16 cellular contexts compared by ENCODE assay signal in the genomic region with DNA sequence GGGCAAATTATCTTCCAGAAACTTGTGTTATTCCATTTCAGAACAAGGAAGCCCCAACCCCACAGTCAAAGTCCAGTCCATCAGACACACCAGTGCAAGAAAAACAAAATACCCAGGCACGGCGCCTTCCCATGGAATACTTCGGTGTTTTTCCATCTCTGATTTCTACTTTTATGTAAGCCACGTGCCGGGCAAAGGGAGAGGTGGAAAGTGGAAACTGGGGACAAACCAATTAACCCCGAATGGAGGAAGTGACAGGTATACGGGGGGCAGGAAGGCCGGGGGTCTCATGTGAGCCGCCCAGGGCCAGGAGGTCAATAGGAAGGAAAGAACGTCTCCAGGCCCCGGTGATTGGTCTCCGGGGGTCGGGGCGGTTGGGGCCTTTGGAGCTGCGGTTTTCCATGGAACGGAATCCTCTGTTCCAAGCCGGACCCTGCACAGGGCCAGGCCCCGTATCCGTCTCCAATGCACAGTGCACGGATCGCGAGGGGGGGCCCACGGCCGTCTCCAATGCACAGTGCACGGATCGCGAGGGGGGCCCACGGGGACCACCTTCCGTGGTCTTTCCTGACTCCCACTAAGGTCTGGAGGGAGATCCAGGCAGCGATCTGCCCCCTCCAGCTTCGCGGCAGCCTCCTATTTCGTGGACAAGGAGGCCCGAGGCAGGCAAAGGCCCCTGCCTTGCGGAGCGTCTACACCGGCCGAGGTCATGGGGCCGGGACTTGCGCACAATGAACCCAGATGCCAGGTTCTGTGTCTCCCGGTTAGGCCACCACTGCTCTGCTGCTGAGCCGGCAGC.
DNase-seq lines count a peak whose midpoint lies in the region; ATAC-seq, FAIRE-seq and TF ChIP-seq lines count a peak whose summit lies in the region.
"Had no signal": no experiment of that assay in that cellular context is flagged by ENCODE, and none has a peak within 500 bp of the region (broad histone marks: within the 10 kb centered on the region; RNA-seq: fewer than 3 reads in every experiment).

No MANE protein-coding gene starts in this region.

- ATAC-seq in IMR-90 (ENCODE audit: low read depth) (no peak), left lung (no peak), GM21825 (IDR thresholded peaks at IDR 0.05; ENCODE audit: unreplicated experiment) (no peak)

- H3K79me1 ChIP-seq in IMR-90 (ENCODE audit: low read depth in 1 of 2, low read length in 2 of 2) = 0 out of 4 replicates have a peak, but pooled peaks cover 0 to 3% of the 10 kb centered on the region in 2 experiments

- H2BK5ac ChIP-seq in IMR-90 (ENCODE audit: low read depth, low read length, poor library complexity, severe bottlenecking) = no peak overlapping the region

- no peak overlapping the region for H3K4me2 ChIP-seq in IMR-90 (ENCODE audit: low read depth, low read length)
- peak overlapping the region; percentile 4 for H3K4me2 ChIP-seq in astrocyte (ENCODE audit: low read length)
- no peak overlapping the region for H3K4me2 ChIP-seq in skeletal muscle satellite cell (ENCODE audit: low read length)
- H3K4me2 ChIP-seq: KMS-11 had no signal

- H2BK20ac ChIP-seq in IMR-90 (ENCODE audit: low read depth, low read length) = peak overlapping the region; percentile 81

- no peak overlapping the region for H3K18ac ChIP-seq in IMR-90 (ENCODE audit: low read depth, low read length)

- peak overlapping the region; percentile 93 for H3K27ac Mint-ChIP-seq in astrocyte (ENCODE audit: unreplicated experiment)
- no peak overlapping the region for H3K27ac Mint-ChIP-seq in CD4-positive, alpha-beta memory T cell
- no peak overlapping the region for H3K27ac Mint-ChIP-seq in T-helper 2 cell treated with Interferon-gamma antibody and Interleukin-4, amounts not matched to agents 5 μg/mL and 100 μg/mL, for 36 hours
- H3K27ac Mint-ChIP-seq: progenitor cell of endocrine pancreas had no signal

- H3K27ac ChIP-seq in IMR-90 (ENCODE audit: insufficient read depth, low read length) (no peak overlapping the region), astrocyte (ENCODE audit: low read depth, low read length) (peak overlapping the region; percentile 16), left lung (no peak overlapping the region)
- H3K27ac ChIP-seq in CD4-positive, alpha-beta memory T cell (ENCODE audit: low read depth, low read length) = no peak overlapping the region
- H3K27ac ChIP-seq: HL-60, KMS-11 had no signal

- H3K23ac ChIP-seq in IMR-90 (ENCODE audit: low read depth, low read length) = peak overlapping the region; percentile 51; the same call in 1 of the 2 replicates

- no peak for DNase-seq in IMR-90
- no peak for DNase-seq in astrocyte (ENCODE audit: low read depth)
- DNase-seq in left lung = peak; percentile 27 to 66
- no peak for DNase-seq in activated CD8-positive, alpha-beta memory T cell treated with anti-CD3 and anti-CD28 coated beads, Interleukin-2, amount 50 U/mL, for 48 hours
- DNase-seq in CD4-positive, alpha-beta memory T cell = no peak
- DNase-seq in T-helper 2 cell treated with Interferon-gamma antibody and Interleukin-4, amounts not matched to agents 5 μg/mL and 100 μg/mL, for 36 hours (ENCODE audit: low spot score) = no peak
- DNase-seq: activated CD4-positive, alpha-beta T cell treated with anti-CD3 and anti-CD28 coated beads for 4 hours; DMS79; NCI-H1105; SHP77 treated with DMSO at 0.1 percent for 48 hours had no signal

- H2AFZ ChIP-seq in IMR-90 (replicated peaks; ENCODE audit: low read length, poor library complexity) = peak overlapping the region; percentile 63
- H2AFZ ChIP-seq in astrocyte (ENCODE audit: low read depth, low read length) = peak overlapping the region; percentile 23

- no peaks in the 10 kb centered on the region for H3K79me2 ChIP-seq in astrocyte (ENCODE audit: insufficient read depth, low read length)

- H3K27me3 Mint-ChIP-seq in astrocyte (ENCODE audit: low read depth, unreplicated experiment) = no peaks in the 10 kb centered on the region
- no peaks in the 10 kb centered on the region for H3K27me3 Mint-ChIP-seq in CD4-positive, alpha-beta memory T cell
- H3K27me3 Mint-ChIP-seq in T-helper 2 cell treated with Interferon-gamma antibody and Interleukin-4, amounts not matched to agents 5 μg/mL and 100 μg/mL, for 36 hours (ENCODE audit: low read depth) = no peaks in the 10 kb centered on the region
- H3K27me3 Mint-ChIP-seq: progenitor cell of endocrine pancreas had no signal

- peak overlapping the region; percentile 11 for H3K4me3 Mint-ChIP-seq in astrocyte (ENCODE audit: unreplicated experiment)
- H3K4me3 Mint-ChIP-seq in CD4-positive, alpha-beta memory T cell = no peak overlapping the region
- no peak overlapping the region for H3K4me3 Mint-ChIP-seq in T-helper 2 cell treated with Interferon-gamma antibody and Interleukin-4, amounts not matched to agents 5 μg/mL and 100 μg/mL, for 36 hours

- peak overlapping the region; percentile 74 for H2AK9ac ChIP-seq in IMR-90 (replicated peaks; ENCODE audit: low read depth, low read length, poor library complexity)

- no peak overlapping the region for H3K56ac ChIP-seq in IMR-90 (ENCODE audit: extremely low read depth, insufficient read depth, low read length)

- peaks cover 15% of the 10 kb centered on the region for H3K4me1 Mint-ChIP-seq in astrocyte (ENCODE audit: low read depth, unreplicated experiment)
- H3K4me1 Mint-ChIP-seq in CD4-positive, alpha-beta memory T cell = peaks cover 9 to 18% (median 14%) of the 10 kb centered on the region in 4 donors
- peaks cover 33% of the 10 kb centered on the region for H3K4me1 Mint-ChIP-seq in T-helper 2 cell treated with Interferon-gamma antibody and Interleukin-4, amounts not matched to agents 5 μg/mL and 100 μg/mL, for 36 hours (ENCODE audit: low read depth)

- no peak for TF ChIP-seq RAD21 in IMR-90 (IDR thresholded peaks at IDR 0.05; ENCODE audit: low read length)

- TF ChIP-seq POLR2A in IMR-90 (IDR thresholded peaks at IDR 0.05; ENCODE audit: low read depth, low read length) = no peak

- no peaks in the 10 kb centered on the region for H3K9me3 Mint-ChIP-seq in astrocyte (ENCODE audit: unreplicated experiment)
- H3K9me3 Mint-ChIP-seq in CD4-positive, alpha-beta memory T cell = no peaks in the 10 kb centered on the region
- H3K9me3 Mint-ChIP-seq in T-helper 2 cell treated with Interferon-gamma antibody and Interleukin-4, amounts not matched to agents 5 μg/mL and 100 μg/mL, for 36 hours = no peaks in the 10 kb centered on the region

- H4K8ac ChIP-seq in IMR-90 (ENCODE audit: low read depth in 2 of 2, low read length in 2 of 2) = peak overlapping the region; percentile 27 to 82; a peak in 2 of 4 replicates

- in situ Hi-C loops in IMR-90 (cut with MboI; ENCODE audit: low sequenced_read_pairs) = no loop called here

- intact Hi-C loops in IMR-90 (cut with micrococcal nuclease) (loop anchor here (10.0 kb wide), 1 partner anchor 991 kb away; a partner anchor contains a TSS), left lung (cut with DNase I) (no loop called here)
- intact Hi-C loops in CD4-positive, alpha-beta memory T cell (cut with micrococcal nuclease) = no loop called here

- dilution Hi-C loops in IMR-90 (cut with HindIII; ENCODE audit: low sequenced_read_pairs, unreplicated experiment) = no loop called here

- TF ChIP-seq CTCF in IMR-90 (conservative IDR thresholded peaks at IDR 0.05; ENCODE audit: low read depth, low read length) (no peak), astrocyte (IDR thresholded peaks at IDR 0.05; ENCODE audit: insufficient read depth, low read depth, low read length) (no peak), left lung (IDR thresholded peaks at IDR 0.05) (no peak)

- no peak overlapping the region for H2BK15ac ChIP-seq in IMR-90 (ENCODE audit: low read depth, low read length)

- peak overlapping the region; percentile 48 for H4K91ac ChIP-seq in IMR-90 (ENCODE audit: insufficient read depth, low read depth, low read length)

- H3K4me1 ChIP-seq in IMR-90 (ENCODE audit: control insufficient read depth, insufficient read depth, low read length) (no peaks in the 10 kb centered on the region), astrocyte (ENCODE audit: insufficient read depth, low read length) (peaks cover 10% of the 10 kb centered on the region), left lung (peaks cover 3 to 29% of the 10 kb centered on the region in 2 donors), skeletal muscle satellite cell (ENCODE audit: control insufficient read depth, insufficient read depth, low read length) (peaks cover 11% of the 10 kb centered on the region)
- peaks cover 20% of the 10 kb centered on the region for H3K4me1 ChIP-seq in CD4-positive, alpha-beta memory T cell (ENCODE audit: insufficient read depth, low read length)

- no peak overlapping the region for H3K4me3 ChIP-seq in IMR-90 (ENCODE audit: insufficient read depth, low read depth, low read length)
- H3K4me3 ChIP-seq in astrocyte (ENCODE audit: insufficient read depth, low read depth, low read length) = no peak overlapping the region
- H3K4me3 ChIP-seq in left lung = no peak overlapping the region
- H3K4me3 ChIP-seq in skeletal muscle satellite cell (ENCODE audit: low read length) = no peak overlapping the region
- no peak overlapping the region for H3K4me3 ChIP-seq in CD4-positive, alpha-beta memory T cell (ENCODE audit: low read length in 2 of 2)

- no peaks in the 10 kb centered on the region for H3K36me3 ChIP-seq in IMR-90 (ENCODE audit: control insufficient read depth, insufficient read depth, low read length)
- no peaks in the 10 kb centered on the region for H3K36me3 ChIP-seq in astrocyte (ENCODE audit: insufficient read depth, low read length)
- no peaks in the 10 kb centered on the region for H3K36me3 ChIP-seq in left lung
- H3K36me3 ChIP-seq in skeletal muscle satellite cell (ENCODE audit: insufficient read depth, low read length) = no peaks in the 10 kb centered on the region
- H3K36me3 ChIP-seq in CD4-positive, alpha-beta memory T cell (ENCODE audit: insufficient read depth, low read length) = no peaks in the 10 kb centered on the region

- CTCF ChIA-PET in IMR-90 (lab: Yijun Ruan, JAX) = no interaction called here
- CTCF ChIA-PET in CD4-positive, alpha-beta memory T cell (lab: Charles Lee; ENCODE audit: partially characterized antibody) = interaction anchor here (0.9 kb wide), 1 partner anchor 79 kb away, joined by 3 read pairs; a partner anchor contains a TSS

- H3K9ac ChIP-seq in IMR-90 (ENCODE audit: low read depth, low read length) = no peak overlapping the region
- no peak overlapping the region for H3K9ac ChIP-seq in astrocyte (ENCODE audit: low read length)
- H3K9ac ChIP-seq in skeletal muscle satellite cell (ENCODE audit: low read depth, low read length) = peak overlapping the region; percentile 49
- H3K9ac ChIP-seq: KMS-11 had no signal

- H4K5ac ChIP-seq in IMR-90 (ENCODE audit: low read depth, low read length) = no peak overlapping the region

- no peaks in the 10 kb centered on the region for H3K36me3 Mint-ChIP-seq in astrocyte (ENCODE audit: low read depth, unreplicated experiment)
- H3K36me3 Mint-ChIP-seq in CD4-positive, alpha-beta memory T cell = no peaks in the 10 kb centered on the region
- H3K36me3 Mint-ChIP-seq in T-helper 2 cell treated with Interferon-gamma antibody and Interleukin-4, amounts not matched to agents 5 μg/mL and 100 μg/mL, for 36 hours (ENCODE audit: low read depth) = no peaks in the 10 kb centered on the region

- peak overlapping the region; percentile 81 for H2BK120ac ChIP-seq in IMR-90 (ENCODE audit: low read depth, low read length)

- H3K9me1 ChIP-seq in IMR-90 (ENCODE audit: insufficient read depth, low read length) = peaks cover 12% of the 10 kb centered on the region

- H3K9me3 ChIP-seq in IMR-90 (ENCODE audit: control insufficient read depth, insufficient read depth, low read length) (no peaks in the 10 kb centered on the region), astrocyte (ENCODE audit: insufficient read depth, low read depth, low read length) (no peaks in the 10 kb centered on the region), left lung (no peaks in the 10 kb centered on the region), skeletal muscle satellite cell (replicated peaks; ENCODE audit: low read length) (no peaks in the 10 kb centered on the region)
- H3K9me3 ChIP-seq in CD4-positive, alpha-beta memory T cell (ENCODE audit: control insufficient read depth in 1 of 2, low read length in 2 of 2) = no peaks in the 10 kb centered on the region

- 89% methylated on average over 21 of the region's 42 CpGs; no CpG with 5 or more reads in 1 of the 2 experiments for WGBS in IMR-90 (ENCODE audit: extremely low coverage in 2 of 2, insufficient read length in 1 of 2), 2 experiments

- POLR2A ChIA-PET in IMR-90 (lab: Charles Lee; ENCODE audit: unreplicated experiment) = no interaction called here
- POLR2A ChIA-PET in CD4-positive, alpha-beta memory T cell (lab: Charles Lee; ENCODE audit: partially characterized antibody) = interaction anchor here (1.3 to 5.8 kb wide), 2 partner anchors 79 kb away, joined by 9 to 109 read pairs; a partner anchor contains a TSS

- no peak for FAIRE-seq in astrocyte (lab: Jason Lieb, UNC)
- FAIRE-seq: GM18507 had no signal

- BruUV-seq in IMR-90 (replicated peaks; lab: Mats Ljungman, UMichigan) = no TSS peak

- H4K20me1 ChIP-seq in IMR-90 (ENCODE audit: insufficient read depth, low read length) = no peaks in the 10 kb centered on the region
- no peaks in the 10 kb centered on the region for H4K20me1 ChIP-seq in astrocyte (ENCODE audit: insufficient read depth, low read length)

- H2AK5ac ChIP-seq in IMR-90 (ENCODE audit: low read depth, low read length) = peak overlapping the region; percentile 39; the same call in 1 of the 2 replicates

- H3K4ac ChIP-seq in IMR-90 (ENCODE audit: low read depth, low read length) = peak overlapping the region; percentile 81

- no peaks in the 10 kb centered on the region for H3K27me3 ChIP-seq in IMR-90 (ENCODE audit: control insufficient read depth, insufficient read depth, low read length)
- no peaks in the 10 kb centered on the region for H3K27me3 ChIP-seq in astrocyte (ENCODE audit: insufficient read depth, low read length)
- H3K27me3 ChIP-seq in left lung = no peaks in the 10 kb centered on the region
- H3K27me3 ChIP-seq in skeletal muscle satellite cell (ENCODE audit: control insufficient read depth, insufficient read depth, low read length) = no peaks in the 10 kb centered on the region
- H3K27me3 ChIP-seq in CD4-positive, alpha-beta memory T cell (ENCODE audit: insufficient read depth, low read length) = no peaks in the 10 kb centered on the region

- H3K14ac ChIP-seq in IMR-90 (replicated peaks; ENCODE audit: low read depth, low read length) = peak overlapping the region; percentile 52; the same call in 1 of the 2 replicates

Comparison
In these comparisons a context has a peak if more than half of its experiments do, and no peak if none do; other contexts are left out.
1. DNase-seq: peak in left lung (2 of 2); none in IMR-90 (single experiment), astrocyte (single experiment), activated CD8-positive, alpha-beta memory T cell treated with anti-CD3 and anti-CD28 coated beads, Interleukin-2, amount 50 U/mL, for 48 hours (single experiment), CD4-positive, alpha-beta memory T cell (0 of 5) and T-helper 2 cell treated with Interferon-gamma antibody and Interleukin-4, amounts not matched to agents 5 μg/mL and 100 μg/mL, for 36 hours (single experiment).